ENCODE assay signal across 11 cellular contexts in genomic region chr7:102836206-102836938, GRCh38.
DNase-seq lines count a peak whose midpoint lies in the region; ATAC-seq, FAIRE-seq and TF ChIP-seq lines count a peak whose summit lies in the region.
"Had no signal": no experiment of that assay in that cellular context is flagged by ENCODE, and none has a peak within 500 bp of the region (broad histone marks: within the 10 kb centered on the region; RNA-seq: fewer than 3 reads in every experiment).

No MANE protein-coding gene starts in this region.

- H3K27ac ChIP-seq in astrocyte (ENCODE audit: low read depth, low read length), result peak overlapping the region; percentile 88
- peak overlapping the region in 1 of 2 donors; percentile 11 for H3K27ac ChIP-seq in aorta (ENCODE audit: low read depth in 1 of 2, low read length in 2 of 2)

- no peak for ATAC-seq in stimulated activated naive CD8-positive, alpha-beta T cell treated with anti-CD3 and anti-CD28 coated beads, Interleukin-15, amount 100 ng/mL, for 72 hours
- ATAC-seq in aorta (ENCODE audit: low FRiP score) (peak; percentile 67), HG03108 (IDR thresholded peaks at IDR 0.05; ENCODE audit: unreplicated experiment) (no peak)
- ATAC-seq: activated CD8-positive, alpha-beta T cell treated with anti-CD3 and anti-CD28 coated beads for 36 hours had no signal

- H3K4me1 Mint-ChIP-seq in stimulated activated naive CD8-positive, alpha-beta T cell treated with anti-CD3 and anti-CD28 coated beads, Interleukin-15, Interleukin-2, amounts not matched to agents 100 ng/mL and 50 ng/mL, for 24 hours (ENCODE audit: low read depth), result peaks cover 16% of the 10 kb centered on the region
- peaks cover 11% of the 10 kb centered on the region for H3K4me1 Mint-ChIP-seq in stimulated activated naive CD8-positive, alpha-beta T cell treated with anti-CD3 and anti-CD28 coated beads, Interleukin-15, amount 100 ng/mL, for 72 hours
- peaks cover 47% of the 10 kb centered on the region for H3K4me1 Mint-ChIP-seq in astrocyte (ENCODE audit: low read depth, unreplicated experiment)
- peaks cover 5% of the 10 kb centered on the region for H3K4me1 Mint-ChIP-seq in activated naive CD4-positive, alpha-beta T cell treated with anti-CD3 and anti-CD28 coated beads for 36 hours (ENCODE audit: low read depth)

- 16 to 21% methylated on average over 6 of the region's 6 CpGs for WGBS in aorta, 2 donors

- H3K4me1 ChIP-seq in astrocyte (ENCODE audit: insufficient read depth, low read length), result peaks cover 29% of the 10 kb centered on the region
- peaks cover 2 to 4% of the 10 kb centered on the region in 2 donors for H3K4me1 ChIP-seq in aorta (ENCODE audit: control insufficient read depth in 1 of 2, insufficient read depth in 2 of 2, low read length in 2 of 2)

- H3K36me3 Mint-ChIP-seq in stimulated activated naive CD8-positive, alpha-beta T cell treated with anti-CD3 and anti-CD28 coated beads, Interleukin-15, Interleukin-2, amounts not matched to agents 100 ng/mL and 50 ng/mL, for 24 hours (ENCODE audit: low read depth), result peaks cover 10% of the 10 kb centered on the region
- no peaks in the 10 kb centered on the region for H3K36me3 Mint-ChIP-seq in astrocyte (ENCODE audit: low read depth, unreplicated experiment)
- H3K36me3 Mint-ChIP-seq in activated naive CD4-positive, alpha-beta T cell treated with anti-CD3 and anti-CD28 coated beads for 36 hours (ENCODE audit: low read depth), result peaks cover 5% of the 10 kb centered on the region

- intact Hi-C loops in aorta (cut with DNase I), result no loop called here
- intact Hi-C loops in activated naive CD4-positive, alpha-beta T cell treated with anti-CD3 and anti-CD28 coated beads for 36 hours (cut with micrococcal nuclease), result no loop called here

- peak; percentile 99 for FAIRE-seq in astrocyte (lab: Jason Lieb, UNC)
- no peak for FAIRE-seq in D721Med (lab: Jason Lieb, UNC)

- H3K4me2 ChIP-seq in astrocyte (ENCODE audit: low read length), result peak overlapping the region; percentile 69

- H3K27me3 Mint-ChIP-seq in stimulated activated naive CD8-positive, alpha-beta T cell treated with anti-CD3 and anti-CD28 coated beads, Interleukin-15, Interleukin-2, amounts not matched to agents 100 ng/mL and 50 ng/mL, for 24 hours, result no peaks in the 10 kb centered on the region
- H3K27me3 Mint-ChIP-seq in stimulated activated naive CD8-positive, alpha-beta T cell treated with anti-CD3 and anti-CD28 coated beads, Interleukin-15, amount 100 ng/mL, for 72 hours, result no peaks in the 10 kb centered on the region
- H3K27me3 Mint-ChIP-seq in astrocyte (ENCODE audit: low read depth, unreplicated experiment), result no peaks in the 10 kb centered on the region
- H3K27me3 Mint-ChIP-seq in activated naive CD4-positive, alpha-beta T cell treated with anti-CD3 and anti-CD28 coated beads for 36 hours (ENCODE audit: low read depth), result no peaks in the 10 kb centered on the region
- H3K27me3 Mint-ChIP-seq: activated CD8-positive, alpha-beta T cell treated with anti-CD3 and anti-CD28 coated beads for 36 hours had no signal

- no peak for DNase-seq in stimulated activated naive CD8-positive, alpha-beta T cell treated with anti-CD3 and anti-CD28 coated beads, Interleukin-15, amount 100 ng/mL, for 72 hours
- DNase-seq in astrocyte (ENCODE audit: low read depth), result peak; percentile 98
- DNase-seq in kidney epithelial cell (ENCODE audit: low read depth), result peak; percentile 72
- DNase-seq in aorta, result no peak
- DNase-seq in activated naive CD4-positive, alpha-beta T cell treated with anti-CD3 and anti-CD28 coated beads for 36 hours, result no peak
- DNase-seq in D721Med (ENCODE audit: insufficient read length, low spot score), result no peak
- DNase-seq: activated CD8-positive, alpha-beta T cell treated with anti-CD3 and anti-CD28 coated beads for 36 hours; C1 segment of cervical spinal cord; NCI-H1048 had no signal

- H3K9me3 ChIP-seq in astrocyte (ENCODE audit: insufficient read depth, low read depth, low read length) (no peaks in the 10 kb centered on the region), aorta (ENCODE audit: control insufficient read depth, low read length) (no peaks in the 10 kb centered on the region)

- no peaks in the 10 kb centered on the region for H4K20me1 ChIP-seq in astrocyte (ENCODE audit: insufficient read depth, low read length)

- peak overlapping the region; percentile 5 for H3K27ac Mint-ChIP-seq in stimulated activated naive CD8-positive, alpha-beta T cell treated with anti-CD3 and anti-CD28 coated beads, Interleukin-15, Interleukin-2, amounts not matched to agents 100 ng/mL and 50 ng/mL, for 24 hours
- no peak overlapping the region for H3K27ac Mint-ChIP-seq in stimulated activated naive CD8-positive, alpha-beta T cell treated with anti-CD3 and anti-CD28 coated beads, Interleukin-15, amount 100 ng/mL, for 72 hours
- H3K27ac Mint-ChIP-seq in astrocyte (ENCODE audit: unreplicated experiment), result peak overlapping the region; percentile 92
- H3K27ac Mint-ChIP-seq in activated naive CD4-positive, alpha-beta T cell treated with anti-CD3 and anti-CD28 coated beads for 36 hours, result no peak overlapping the region
- H3K27ac Mint-ChIP-seq: activated CD8-positive, alpha-beta T cell treated with anti-CD3 and anti-CD28 coated beads for 36 hours had no signal

- H3K79me2 ChIP-seq in astrocyte (ENCODE audit: insufficient read depth, low read length), result no peaks in the 10 kb centered on the region

- H3K36me3 ChIP-seq in astrocyte (ENCODE audit: insufficient read depth, low read length) (no peaks in the 10 kb centered on the region), kidney epithelial cell (ENCODE audit: control insufficient read depth, insufficient read depth, low read length) (no peaks in the 10 kb centered on the region), aorta (ENCODE audit: control insufficient read depth in 1 of 2, insufficient read depth in 2 of 2, low read length in 1 of 2) (no peaks in the 10 kb centered on the region)

- no peaks in the 10 kb centered on the region for H3K9me3 Mint-ChIP-seq in stimulated activated naive CD8-positive, alpha-beta T cell treated with anti-CD3 and anti-CD28 coated beads, Interleukin-15, Interleukin-2, amounts not matched to agents 100 ng/mL and 50 ng/mL, for 24 hours
- H3K9me3 Mint-ChIP-seq in stimulated activated naive CD8-positive, alpha-beta T cell treated with anti-CD3 and anti-CD28 coated beads, Interleukin-15, amount 100 ng/mL, for 72 hours, result no peaks in the 10 kb centered on the region
- H3K9me3 Mint-ChIP-seq in astrocyte (ENCODE audit: unreplicated experiment), result no peaks in the 10 kb centered on the region
- H3K9me3 Mint-ChIP-seq in activated naive CD4-positive, alpha-beta T cell treated with anti-CD3 and anti-CD28 coated beads for 36 hours, result no peaks in the 10 kb centered on the region
- H3K9me3 Mint-ChIP-seq: activated CD8-positive, alpha-beta T cell treated with anti-CD3 and anti-CD28 coated beads for 36 hours had no signal

- no peak overlapping the region for H2AFZ ChIP-seq in astrocyte (ENCODE audit: low read depth, low read length)

- H3K27me3 ChIP-seq in astrocyte (ENCODE audit: insufficient read depth, low read length) (no peaks in the 10 kb centered on the region), kidney epithelial cell (ENCODE audit: control insufficient read depth, insufficient read depth, low read length) (no peaks in the 10 kb centered on the region), aorta (ENCODE audit: control insufficient read depth in 1 of 2, insufficient read depth in 2 of 2, low read length in 1 of 2) (no peaks in the 10 kb centered on the region)

- no peak overlapping the region for H3K4me3 Mint-ChIP-seq in stimulated activated naive CD8-positive, alpha-beta T cell treated with anti-CD3 and anti-CD28 coated beads, Interleukin-15, Interleukin-2, amounts not matched to agents 100 ng/mL and 50 ng/mL, for 24 hours
- H3K4me3 Mint-ChIP-seq in stimulated activated naive CD8-positive, alpha-beta T cell treated with anti-CD3 and anti-CD28 coated beads, Interleukin-15, amount 100 ng/mL, for 72 hours, result no peak overlapping the region
- peak overlapping the region; percentile 43 for H3K4me3 Mint-ChIP-seq in astrocyte (ENCODE audit: unreplicated experiment)
- H3K4me3 Mint-ChIP-seq in activated naive CD4-positive, alpha-beta T cell treated with anti-CD3 and anti-CD28 coated beads for 36 hours, result no peak overlapping the region
- H3K4me3 Mint-ChIP-seq: activated CD8-positive, alpha-beta T cell treated with anti-CD3 and anti-CD28 coated beads for 36 hours had no signal

- TF ChIP-seq CTCF in astrocyte (IDR thresholded peaks at IDR 0.05; ENCODE audit: insufficient read depth, low read depth, low read length), result no peak
- TF ChIP-seq CTCF in kidney epithelial cell (IDR thresholded peaks at IDR 0.05; ENCODE audit: insufficient read depth, low read length, poor library complexity, severe bottlenecking), result no peak
- TF ChIP-seq CTCF in D721Med (IDR thresholded peaks at IDR 0.05; ENCODE audit: insufficient read depth, missing control alignments), result no peak

- peak overlapping the region; percentile 52 for H3K9ac ChIP-seq in astrocyte (ENCODE audit: low read length)

- H3K4me3 ChIP-seq in astrocyte (ENCODE audit: insufficient read depth, low read depth, low read length), result no peak overlapping the region
- H3K4me3 ChIP-seq in kidney epithelial cell (ENCODE audit: low read depth, low read length), result no peak overlapping the region
- H3K4me3 ChIP-seq in aorta (ENCODE audit: low read length in 2 of 2), result no peak overlapping the region

- CTCF ChIA-PET in activated naive CD4-positive, alpha-beta T cell treated with anti-CD3 and anti-CD28 coated beads for 36 hours (lab: Charles Lee), result interaction anchor here (0.6 kb wide), 1 partner anchor 55 kb away, joined by 3 read pairs; no protein-coding TSS in a partner anchor

Comparison
In these comparisons a context has a peak if more than half of its experiments do, and no peak if none do; other contexts are left out.
1. H3K27ac Mint-ChIP-seq: peak in stimulated activated naive CD8-positive, alpha-beta T cell treated with anti-CD3 and anti-CD28 coated beads, Interleukin-15, Interleukin-2, amounts not matched to agents 100 ng/mL and 50 ng/mL, for 24 hours (single experiment) and astrocyte (single experiment); none in stimulated activated naive CD8-positive, alpha-beta T cell treated with anti-CD3 and anti-CD28 coated beads, Interleukin-15, amount 100 ng/mL, for 72 hours (0 of 2) and activated naive CD4-positive, alpha-beta T cell treated with anti-CD3 and anti-CD28 coated beads for 36 hours (single experiment).
2. DNase-seq: peak in astrocyte (single experiment) and kidney epithelial cell (single experiment); none in stimulated activated naive CD8-positive, alpha-beta T cell treated with anti-CD3 and anti-CD28 coated beads, Interleukin-15, amount 100 ng/mL, for 72 hours (0 of 2), aorta (0 of 2), activated naive CD4-positive, alpha-beta T cell treated with anti-CD3 and anti-CD28 coated beads for 36 hours (single experiment) and D721Med (single experiment).